Comparison of ENCODE assay signal across 13 cellular contexts in the genomic region with DNA sequence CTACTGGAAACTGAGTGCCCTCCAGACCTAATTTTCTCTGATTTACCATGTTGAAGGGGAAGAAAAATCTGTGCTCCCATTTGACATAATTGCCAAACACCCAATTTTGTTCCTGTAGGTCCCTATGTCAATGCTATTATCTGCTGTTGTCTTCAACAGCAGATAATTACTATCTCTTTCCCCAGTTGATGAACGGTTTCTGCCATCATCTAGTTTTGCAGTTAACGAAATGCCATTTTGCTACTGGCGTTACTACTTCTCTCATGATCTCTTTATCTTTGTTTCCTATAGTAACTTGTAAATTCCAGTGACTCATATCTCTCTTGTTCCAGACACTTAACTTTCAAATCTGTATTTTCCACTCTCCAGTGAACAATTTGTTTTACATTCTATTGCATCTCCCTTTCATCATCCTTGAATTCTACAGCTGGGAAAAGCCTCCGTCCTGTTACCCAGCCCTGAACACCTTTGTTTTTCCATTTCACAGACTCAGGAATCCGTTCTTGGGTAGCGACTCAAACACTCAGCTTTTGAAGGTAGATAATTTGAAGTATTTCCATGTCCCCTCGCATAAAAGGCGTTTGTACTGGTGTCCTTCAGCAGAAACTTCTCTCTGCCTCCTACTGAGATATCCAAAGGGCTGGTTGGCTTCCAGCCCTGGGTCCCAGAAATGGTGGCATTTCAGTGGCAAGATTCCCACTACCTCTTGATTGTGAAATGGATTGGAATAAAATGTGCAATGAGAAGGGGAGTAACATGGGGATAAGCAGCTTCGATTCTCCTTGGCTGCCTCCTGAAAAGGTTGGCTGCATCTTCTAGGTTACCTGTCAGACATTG.
DNase-seq lines count a peak whose midpoint lies in the region; ATAC-seq, FAIRE-seq and TF ChIP-seq lines count a peak whose summit lies in the region.
"Had no signal": no experiment of that assay in that cellular context is flagged by ENCODE, and none has a peak within 500 bp of the region (broad histone marks: within the 10 kb centered on the region; RNA-seq: fewer than 3 reads in every experiment).

No MANE protein-coding gene starts in this region.

- CTCF ChIA-PET in HepG2 (lab: Yijun Ruan, JAX; ENCODE audit: low intra/inter-chr PET ratio, low total read pairs), result no interaction called here

- H3K9me3 ChIP-seq in HepG2 (ENCODE audit: low read length), result no peaks in the 10 kb centered on the region
- H3K9me3 ChIP-seq: MG63, Peyer's patch had no signal

- FAIRE-seq in HepG2 (lab: Jason Lieb, UNC), result no peak

- no peak overlapping the region for H3K4me3 ChIP-seq in HepG2 (replicated peaks in 1 of 3; ENCODE audit: insufficient read depth in 1 of 3, low read depth in 2 of 3, low read length in 3 of 3)
- H3K4me3 ChIP-seq: MG63, Peyer's patch had no signal

- POLR2A ChIA-PET in HepG2 (lab: Yijun Ruan, JAX), result no interaction called here

- TF ChIP-seq RAD21 in HepG2 (CRISPR knock-in tag; IDR thresholded peaks at IDR 0.05), result no peak

- H3K79me2 ChIP-seq in HepG2 (ENCODE audit: insufficient read depth, low read length), result no peaks in the 10 kb centered on the region

- DNase-seq in Caki2 (ENCODE audit: low read depth) (peak; percentile 32), H4 (ENCODE audit: low spot score) (peak; percentile 35), SKM-1 treated with dmso at 0.1 percent for 144 hours (lab: John Stamatoyannopoulos, UW; ENCODE audit: unreplicated experiment) (peak; percentile 93), fibroblast of the conjunctiva (ENCODE audit: low read depth) (peak; percentile 13), AG08396 (ENCODE audit: low spot score) (no peak), HepG2 (ENCODE audit: low spot score) (no peak), amniotic stem cell (lab: John Stamatoyannopoulos, UW) (no peak)
- DNase-seq: activated B cell treated with CpG ODN at 0.5 μM for 24 hours, MG63, Peyer's patch had no signal

- no peak for TF ChIP-seq CTCF in HepG2 (CRISPR knock-in tag; IDR thresholded peaks at IDR 0.05)

- intact Hi-C loops in HepG2 (cut with micrococcal nuclease; ENCODE audit: unreplicated experiment), result no loop called here

- no peak overlapping the region for H3K27ac ChIP-seq in HepG2 (ENCODE audit: extremely low read length, insufficient read depth, low read length)
- H3K27ac ChIP-seq: Peyer's patch had no signal

- no peaks in the 10 kb centered on the region for H3K27me3 ChIP-seq in HepG2 (ENCODE audit: control insufficient read depth in 1 of 2, insufficient read depth in 2 of 2, low read length in 2 of 2)
- H3K27me3 ChIP-seq: MG63, Peyer's patch had no signal

- in situ Hi-C loops in Caki2 (cut with HindIII; ENCODE audit: low pct_unique_long_range_greater_than_20kb, low sequenced_read_pairs), result no loop called here
- in situ Hi-C loops in HepG2 (cut with HindIII; ENCODE audit: extremely low pct_ligation_motif_present, low pct_unique_long_range_greater_than_20kb), result no loop called here

- no peak overlapping the region for H3K9ac ChIP-seq in HepG2 (ENCODE audit: insufficient read depth, low read depth, low read length)

- H3K4me2 ChIP-seq in HepG2 (ENCODE audit: low read depth, low read length), result no peak overlapping the region

- TF ChIP-seq EP300 in HepG2 (IDR thresholded peaks at IDR 0.05; ENCODE audit: low read depth in 2 of 2, low read length in 2 of 2) (no peak), HepG2 (CRISPR knock-in tag; IDR thresholded peaks at IDR 0.05; ENCODE audit: borderline replicate concordance) (no peak)

- no peaks in the 10 kb centered on the region for H3K4me1 ChIP-seq in HepG2 (ENCODE audit: insufficient read depth, low read length)
- H3K4me1 ChIP-seq: Peyer's patch had no signal

- 11% methylated on average over 9 of the region's 9 CpGs for WGBS in HepG2 (ENCODE audit: low lambda C conversion rate)

- H4K20me1 ChIP-seq in HepG2 (ENCODE audit: insufficient read depth, low read length), result no peaks in the 10 kb centered on the region

- no peaks in the 10 kb centered on the region for H3K36me3 ChIP-seq in HepG2 (replicated peaks in 1 of 2; ENCODE audit: control insufficient read depth in 1 of 2, insufficient read depth in 2 of 2, low read length in 2 of 2)
- H3K36me3 ChIP-seq: MG63, Peyer's patch had no signal

- no TSS peak for BruUV-seq in HepG2 (replicated peaks; lab: Mats Ljungman, UMichigan)

- no peak for TF ChIP-seq POLR2A in HepG2 (IDR thresholded peaks at IDR 0.05; ENCODE audit: insufficient read depth in 1 of 2, low read depth in 2 of 2, low read length in 2 of 2)

- no peak overlapping the region for H2AFZ ChIP-seq in HepG2 (ENCODE audit: low read length)

- no peak for ATAC-seq in HepG2
- ATAC-seq in HG03521 (IDR thresholded peaks at IDR 0.05; ENCODE audit: unreplicated experiment), result no peak
- ATAC-seq: natural killer cell treated with Interleukin-12 subunit alpha and Interleukin-12 subunit beta and Interleukin-15 and Interleukin-18, amount 100 ng/mL, for 72 hours; stimulated activated effector memory CD8-positive, alpha-beta T cell treated with anti-CD3 and anti-CD28 coated beads, Interleukin-12 subunit alpha, Interleukin-12 subunit beta, amount 100 ng/mL, for 72 hours had no signal

TF ChIP-seq in HepG2, 621 proteins besides CTCF, POLR2A, EP300 and RAD21:
- TF ChIP-seq ZFP1 (CRISPR knock-in tag; IDR thresholded peaks at IDR 0.05) (no peak), ZNF598 (CRISPR knock-in tag; IDR thresholded peaks at IDR 0.05; ENCODE audit: borderline replicate concordance) (no peak), MIXL1 (CRISPR knock-in tag; IDR thresholded peaks at IDR 0.05) (no peak), ZNF775 (CRISPR knock-in tag; IDR thresholded peaks at IDR 0.05; ENCODE audit: borderline replicate concordance) (no peak), TBX3 (IDR thresholded peaks at IDR 0.05; ENCODE audit: borderline replicate concordance) (no peak), RXRB (CRISPR knock-in tag; IDR thresholded peaks at IDR 0.05; ENCODE audit: borderline replicate concordance) (no peak), NAIF1 (CRISPR knock-in tag; IDR thresholded peaks at IDR 0.05; ENCODE audit: borderline replicate concordance) (no peak), ZNF629 (CRISPR knock-in tag; conservative IDR thresholded peaks at IDR 0.05) (no peak), ZSCAN9 (CRISPR knock-in tag; IDR thresholded peaks at IDR 0.05; ENCODE audit: borderline replicate concordance) (no peak), ZNF746 (CRISPR knock-in tag; IDR thresholded peaks at IDR 0.05) (no peak), JUND (CRISPR knock-in tag; IDR thresholded peaks at IDR 0.05) (no peak), HDAC6 (IDR thresholded peaks at IDR 0.05; ENCODE audit: low read depth, low read length) (no peak)
- TF ChIP-seq, protein P1, sequence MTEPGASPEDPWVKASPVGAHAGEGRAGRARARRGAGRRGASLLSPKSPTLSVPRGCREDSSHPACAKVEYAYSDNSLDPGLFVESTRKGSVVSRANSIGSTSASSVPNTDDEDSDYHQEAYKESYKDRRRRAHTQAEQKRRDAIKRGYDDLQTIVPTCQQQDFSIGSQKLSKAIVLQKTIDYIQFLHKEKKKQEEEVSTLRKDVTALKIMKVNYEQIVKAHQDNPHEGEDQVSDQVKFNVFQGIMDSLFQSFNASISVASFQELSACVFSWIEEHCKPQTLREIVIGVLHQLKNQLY (CRISPR knock-in tag; IDR thresholded peaks at IDR 0.05), result no peak

Comparison
In these comparisons a context has a peak if more than half of its experiments do, and no peak if none do; other contexts are left out.
1. DNase-seq: peak in Caki2 (single experiment), H4 (single experiment), SKM-1 treated with dmso at 0.1 percent for 144 hours (single experiment) and fibroblast of the conjunctiva (single experiment); none in AG08396 (single experiment), HepG2 (single experiment) and amniotic stem cell (single experiment).